ENCODE assay signal across 27 cellular contexts in genomic region chr5:56169281-56169680, GRCh38.
A peak's percentile ranks its signal among the peaks of the same experiment; 100 is the strongest.
DNase-seq lines count a peak whose midpoint lies in the region; ATAC-seq and TF ChIP-seq lines count a peak whose summit lies in the region.
"Had no signal": no experiment of that assay in that cellular context is flagged by ENCODE, and none has a peak within 500 bp of the region (broad histone marks: within the 10 kb centered on the region; RNA-seq: fewer than 3 reads in every experiment).

No MANE protein-coding gene starts in this region.

- TF ChIP-seq CTCF in left ventricle myocardium inferior (IDR thresholded peaks at IDR 0.05; ENCODE audit: borderline replicate concordance) (no peak), chondrocyte (IDR thresholded peaks at IDR 0.05) (no peak)

- H3K27me3 ChIP-seq in left ventricle myocardium inferior (ENCODE audit: low read depth) (no peaks in the 10 kb centered on the region), subcutaneous abdominal adipose tissue (ENCODE audit: control insufficient read depth in 5 of 5, insufficient read depth in 4 of 5, low read length in 5 of 5) (no peaks in the 10 kb centered on the region)
- H3K27me3 ChIP-seq: heart right ventricle, tibial artery had no signal

- DNase-seq in left ventricle myocardium inferior (no peak), left ventricle myocardium superior (no peak), chondrocyte (ENCODE audit: low spot score) (no peak), lung microvascular endothelial cell (ENCODE audit: low read depth in 2 of 2) (peak; percentile 75 to 87), DMS53 treated with DMSO at 0.1 percent for 48 hours (lab: John Stamatoyannopoulos, UW; ENCODE audit: unreplicated experiment) (no peak), Right ventricle myocardium superior (no peak), SIG-M5 (lab: John Stamatoyannopoulos, UW) (no peak)
- DNase-seq: 8988T; activated CD8-positive, alpha-beta memory T cell treated with anti-CD3 and anti-CD28 coated beads for 24 hours; activated gamma-delta T cell; CD8-positive, alpha-beta T cell; cerebellar nuclear complex; foreskin melanocyte; GDM1; H9; heart right ventricle; naive B cell; NCI-H1417; NCI-H2081 treated with DMSO at 0.1 percent for 48 hours; NCI-H446 treated with DMSO at 0.1 percent for 48 hours; small intestine; stimulated activated CD4-positive, alpha-beta T cell treated with anti-CD3 and anti-CD28 coated beads, Interleukin-1b, Interleukin-23, amount 100 ng/mL, for 48 hours; stimulated activated CD8-positive, alpha-beta memory T cell treated with anti-CD3 and anti-CD28 coated beads, Interleukin-4, amount 100 ng/mL, for 48 hours; stimulated activated naive CD8-positive, alpha-beta T cell treated with anti-CD3 and anti-CD28 coated beads, Interleukin-15, amount 100 ng/mL, for 72 hours; tibial artery had no signal

- H3K27ac Mint-ChIP-seq in chondrocyte (ENCODE audit: unreplicated experiment) = peak overlapping the region; percentile 73
- H3K27ac Mint-ChIP-seq: CD8-positive, alpha-beta T cell; H9; T-helper 2 cell treated with Interferon-gamma antibody and Interleukin-4, amounts not matched to agents 5 μg/mL and 100 μg/mL, for 36 hours had no signal

- no peak overlapping the region for H3K4me3 Mint-ChIP-seq in chondrocyte (ENCODE audit: unreplicated experiment)
- H3K4me3 Mint-ChIP-seq: CD8-positive, alpha-beta T cell; H9; naive B cell; stimulated activated naive CD8-positive, alpha-beta T cell treated with anti-CD3 and anti-CD28 coated beads, Interleukin-15, amount 100 ng/mL, for 72 hours had no signal

- no peaks in the 10 kb centered on the region for H3K36me3 Mint-ChIP-seq in chondrocyte (ENCODE audit: low read depth)
- H3K36me3 Mint-ChIP-seq: CD8-positive, alpha-beta T cell; naive B cell had no signal

- ATAC-seq in left ventricle myocardium superior (no peak), Right ventricle myocardium superior (ENCODE audit: poor library complexity) (no peak)
- ATAC-seq: CD8-positive, alpha-beta T cell; stimulated activated naive CD8-positive, alpha-beta T cell treated with anti-CD3 and anti-CD28 coated beads, Interleukin-15, amount 100 ng/mL, for 72 hours had no signal

- H3K4me3 ChIP-seq in left ventricle myocardium inferior = no peak overlapping the region
- no peak overlapping the region for H3K4me3 ChIP-seq in subcutaneous abdominal adipose tissue (ENCODE audit: low read depth in 1 of 5, low read length in 5 of 5)
- H3K4me3 ChIP-seq: heart right ventricle, tibial artery had no signal

- peaks cover 28% of the 10 kb centered on the region for H3K4me1 ChIP-seq in left ventricle myocardium inferior
- H3K4me1 ChIP-seq in subcutaneous abdominal adipose tissue (ENCODE audit: control insufficient read depth in 5 of 5, insufficient read depth in 5 of 5, low read length in 5 of 5) = peaks cover 0 to 38% (median 30%) of the 10 kb centered on the region in 5 donors

- H3K9me3 ChIP-seq in left ventricle myocardium inferior (replicated peaks) (no peaks in the 10 kb centered on the region), subcutaneous abdominal adipose tissue (ENCODE audit: control insufficient read depth in 5 of 5, low read length in 5 of 5) (no peaks in the 10 kb centered on the region)
- H3K9me3 ChIP-seq: heart right ventricle, tibial artery had no signal

- no peaks in the 10 kb centered on the region for H3K27me3 Mint-ChIP-seq in chondrocyte (ENCODE audit: low read depth)
- H3K27me3 Mint-ChIP-seq: stimulated activated naive CD8-positive, alpha-beta T cell treated with anti-CD3 and anti-CD28 coated beads, Interleukin-15, amount 100 ng/mL, for 72 hours had no signal

- H3K9ac ChIP-seq in subcutaneous abdominal adipose tissue (ENCODE audit: low read length in 5 of 5) = no peak overlapping the region

- H3K4me1 Mint-ChIP-seq in chondrocyte (ENCODE audit: low read depth) = peaks cover 67% of the 10 kb centered on the region

- H3K27ac ChIP-seq in left ventricle myocardium inferior (replicated peaks) (peak overlapping the region; percentile 47), subcutaneous abdominal adipose tissue (ENCODE audit: low read depth, low read length) (peak overlapping the region; percentile 38)
- H3K27ac ChIP-seq: tibial artery had no signal

- intact Hi-C loops in left ventricle myocardium inferior (cut with micrococcal nuclease) (no loop called here), left ventricle myocardium superior (cut with micrococcal nuclease) (no loop called here), Right ventricle myocardium superior (cut with DNase I) (no loop called here)

- H3K36me3 ChIP-seq in left ventricle myocardium inferior (no peaks in the 10 kb centered on the region), subcutaneous abdominal adipose tissue (ENCODE audit: control insufficient read depth in 5 of 5, insufficient read depth in 5 of 5, low read length in 5 of 5) (no peaks in the 10 kb centered on the region)
- H3K36me3 ChIP-seq: heart right ventricle, tibial artery had no signal

- no peaks in the 10 kb centered on the region for H3K9me3 Mint-ChIP-seq in chondrocyte (ENCODE audit: low read depth)
- H3K9me3 Mint-ChIP-seq: CD8-positive, alpha-beta T cell; H9; naive B cell; stimulated activated naive CD8-positive, alpha-beta T cell treated with anti-CD3 and anti-CD28 coated beads, Interleukin-15, amount 100 ng/mL, for 72 hours; T-helper 2 cell treated with Interferon-gamma antibody and Interleukin-4, amounts not matched to agents 5 μg/mL and 100 μg/mL, for 36 hours had no signal

Comparison
In these comparisons a context has a peak if more than half of its experiments do, and no peak if none do; other contexts are left out.
1. DNase-seq: peak in lung microvascular endothelial cell (2 of 2); none in left ventricle myocardium inferior (single experiment), left ventricle myocardium superior (single experiment), chondrocyte (single experiment), DMS53 treated with DMSO at 0.1 percent for 48 hours (single experiment), Right ventricle myocardium superior (single experiment) and SIG-M5 (single experiment).